In the genomic region with DNA sequence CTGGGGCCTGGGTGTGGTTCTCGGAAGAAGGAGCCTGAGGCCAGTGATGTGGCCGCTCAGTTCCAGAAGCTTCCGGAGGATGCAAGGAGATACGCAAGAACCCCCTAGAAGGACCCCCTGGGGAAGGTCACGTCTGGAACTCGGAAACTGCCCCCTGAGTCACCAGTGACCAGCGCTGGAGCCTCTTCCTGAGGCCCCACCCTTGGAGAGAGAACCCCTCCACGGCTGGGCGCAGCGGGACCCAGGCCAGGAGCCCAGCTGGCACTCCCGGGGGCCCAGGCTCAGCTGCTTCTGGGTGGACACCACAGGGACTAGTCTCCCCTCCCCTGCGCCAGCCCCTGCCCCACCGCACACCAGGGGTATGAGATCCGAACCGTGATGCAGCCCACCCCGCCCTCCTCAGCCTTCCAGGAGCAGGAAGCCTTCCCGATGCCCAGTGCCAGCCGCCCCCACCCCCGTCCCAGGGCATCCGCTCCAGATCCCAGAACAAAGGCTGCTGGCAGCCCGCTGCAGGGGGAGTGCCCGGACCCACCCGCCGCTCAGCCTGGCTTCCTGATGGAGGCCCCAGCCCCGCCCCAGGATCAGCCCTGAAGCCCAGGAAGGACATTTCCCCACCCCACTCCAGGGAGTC, we compare ENCODE assay signal across 14 cellular contexts. TPM values are rescaled to one million over a fixed set of nuclear protein-coding genes. Genes with fewer than 3 reads are reported as not detected.
DNase-seq lines count a peak whose midpoint lies in the region; ATAC-seq, FAIRE-seq and TF ChIP-seq lines count a peak whose summit lies in the region.
"Had no signal": no experiment of that assay in that cellular context is flagged by ENCODE, and none has a peak within 500 bp of the region (broad histone marks: within the 10 kb centered on the region; RNA-seq: fewer than 3 reads in every experiment).

No MANE protein-coding gene starts in this region.

- no peak for ATAC-seq in GM21717 (IDR thresholded peaks at IDR 0.05; ENCODE audit: unreplicated experiment)
- ATAC-seq: naive thymus-derived CD8-positive, alpha-beta T cell had no signal

- peaks cover 0 to 11% of the 10 kb centered on the region in 2 donors for H3K36me3 ChIP-seq in ascending aorta
- peaks cover 8% of the 10 kb centered on the region for H3K36me3 ChIP-seq in left ventricle myocardium inferior
- no peaks in the 10 kb centered on the region for H3K36me3 ChIP-seq in skeletal muscle satellite cell (ENCODE audit: insufficient read depth, low read length)

- H3K27ac ChIP-seq in ascending aorta: peak overlapping the region; percentile 98 to 99
- peak overlapping the region; percentile 98 for H3K27ac ChIP-seq in left ventricle myocardium inferior (replicated peaks)

- TF ChIP-seq POLR2A in H54 (IDR thresholded peaks at IDR 0.05; ENCODE audit: low read depth, low read length): no peak

- DNase-seq in H54 (ENCODE audit: insufficient read length, low spot score): peak; percentile 91
- DNase-seq in ascending aorta (ENCODE audit: low spot score in 2 of 2): peak in 1 of 2 donors; percentile 86
- peak; percentile 56 for DNase-seq in left ventricle myocardium inferior
- no peak for DNase-seq in stimulated activated CD4-positive, alpha-beta T cell treated with anti-CD3 and anti-CD28 coated beads, Interleukin-2, amount 100 ng/mL, for 24 hours
- no peak for DNase-seq in hippocampal formation (lab: John Stamatoyannopoulos, UW)
- DNase-seq in NCI-H748 treated with DMSO at 0.1 percent for 48 hours (lab: John Stamatoyannopoulos, UW): no peak
- DNase-seq: activated CD8-positive, alpha-beta memory T cell treated with anti-CD3 and anti-CD28 coated beads for 24 hours; cortex of kidney; DMS53; NCI-H774 had no signal

- TF ChIP-seq CTCF in ascending aorta (IDR thresholded peaks at IDR 0.05) (no peak), left ventricle myocardium inferior (IDR thresholded peaks at IDR 0.05; ENCODE audit: borderline replicate concordance) (no peak)

- H3K9me3 ChIP-seq in ascending aorta (no peaks in the 10 kb centered on the region), left ventricle myocardium inferior (replicated peaks) (no peaks in the 10 kb centered on the region), skeletal muscle satellite cell (replicated peaks; ENCODE audit: low read length) (no peaks in the 10 kb centered on the region)

- H3K4me3 ChIP-seq in ascending aorta (peak overlapping the region; percentile 20 to 25), left ventricle myocardium inferior (peak overlapping the region; percentile 53), skeletal muscle satellite cell (ENCODE audit: low read length) (peak overlapping the region; percentile 32)

- intact Hi-C loops in ascending aorta (cut with DNase I): no loop called here
- intact Hi-C loops in left ventricle myocardium inferior (cut with micrococcal nuclease): no loop called here

- H3K4me2 ChIP-seq in skeletal muscle satellite cell (ENCODE audit: low read length): peak overlapping the region; percentile 80

- FAIRE-seq in H54 (lab: Jason Lieb, UNC): peak; percentile 27
- FAIRE-seq: GM19239 had no signal

- peaks cover 57 to 89% of the 10 kb centered on the region in 2 donors for H3K4me1 ChIP-seq in ascending aorta
- H3K4me1 ChIP-seq in left ventricle myocardium inferior: peaks cover 96% of the 10 kb centered on the region
- H3K4me1 ChIP-seq in skeletal muscle satellite cell (ENCODE audit: control insufficient read depth, insufficient read depth, low read length): peaks cover 65% of the 10 kb centered on the region

- H3K9ac ChIP-seq in skeletal muscle satellite cell (ENCODE audit: low read depth, low read length): peak overlapping the region; percentile 14

- H3K27me3 ChIP-seq in ascending aorta (no peaks in the 10 kb centered on the region), left ventricle myocardium inferior (ENCODE audit: low read depth) (no peaks in the 10 kb centered on the region), skeletal muscle satellite cell (ENCODE audit: control insufficient read depth, insufficient read depth, low read length) (no peaks in the 10 kb centered on the region)

RNA-seq across cellular contexts. Expression of gene LAMA5, which starts 7.5 kb away (rescaled TPM):
- total RNA-seq in ascending aorta: 469 TPM
- total RNA-seq in left ventricle myocardium inferior: 70.9 TPM
- total RNA-seq in skeletal muscle satellite cell (2012; rRNA removed): 24.3 and 43.7 TPM in 2 replicates

RNA-seq across cellular contexts. Expression of gene RPS21, which starts 27.3 kb away (rescaled TPM):
- total RNA-seq in ascending aorta (1,828 TPM), left ventricle myocardium inferior (661 TPM)
- total RNA-seq in skeletal muscle satellite cell (2012; rRNA removed): 598 and 965 TPM in 2 replicates

RNA-seq across cellular contexts. Expression of gene CABLES2, which starts 47.5 kb away (rescaled TPM):
- total RNA-seq in ascending aorta: 0.43 TPM
- 12.0 TPM for total RNA-seq in left ventricle myocardium inferior
- total RNA-seq in skeletal muscle satellite cell (2012; rRNA removed): 0.87 and 1.0 TPM in 2 replicates

RNA-seq across cellular contexts. Expression of gene ADRM1, which starts 56.8 kb away (rescaled TPM):
- total RNA-seq in ascending aorta: 236 TPM
- total RNA-seq in left ventricle myocardium inferior: 70.5 TPM
- 156 and 193 TPM in 2 replicates for total RNA-seq in skeletal muscle satellite cell (2012; rRNA removed)

Comparison
In these comparisons a context has a peak if more than half of its experiments do, and no peak if none do; other contexts are left out.
1. DNase-seq: peak in H54 (single experiment) and left ventricle myocardium inferior (single experiment); none in stimulated activated CD4-positive, alpha-beta T cell treated with anti-CD3 and anti-CD28 coated beads, Interleukin-2, amount 100 ng/mL, for 24 hours (0 of 2), hippocampal formation (0 of 2) and NCI-H748 treated with DMSO at 0.1 percent for 48 hours (single experiment).
2. Peak in every context shown above with its lines, with median percentiles within 50 percentile points of each other: H3K4me3 ChIP-seq.